9 cellular contexts compared by ENCODE assay signal in the genomic region with DNA sequence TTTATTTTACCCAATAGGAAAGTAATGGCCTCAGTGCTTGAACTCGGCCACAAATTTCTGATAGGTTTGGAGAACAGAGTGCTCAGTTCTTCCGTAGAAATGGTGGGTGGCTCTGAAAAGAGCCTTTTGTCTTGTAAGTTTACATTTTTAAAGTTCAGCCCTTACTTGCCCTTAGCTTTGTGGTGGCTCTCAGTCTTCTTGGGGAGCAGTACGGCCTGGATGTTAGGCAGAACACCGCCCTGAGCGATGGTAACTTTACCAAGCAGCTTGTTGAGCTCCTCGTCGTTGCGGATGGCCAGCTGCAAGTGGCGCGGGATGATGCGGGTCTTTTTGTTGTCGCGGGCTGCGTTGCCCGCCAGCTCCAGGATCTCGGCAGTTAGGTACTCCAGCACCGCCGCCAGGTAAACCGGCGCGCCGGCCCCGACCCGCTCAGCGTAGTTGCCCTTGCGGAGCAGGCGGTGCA. TPM values are rescaled to one million over a fixed set of nuclear protein-coding genes. Genes with fewer than 3 reads are reported as not detected.
A peak's percentile ranks its signal among the peaks of the same experiment; 100 is the strongest.
DNase-seq lines count a peak whose midpoint lies in the region; ATAC-seq and TF ChIP-seq lines count a peak whose summit lies in the region.
"Had no signal": no experiment of that assay in that cellular context is flagged by ENCODE, and none has a peak within 500 bp of the region (broad histone marks: within the 10 kb centered on the region; RNA-seq: fewer than 3 reads in every experiment).

No MANE protein-coding gene starts in this region.

- no peak for ATAC-seq in HG02852 (IDR thresholded peaks at IDR 0.05; ENCODE audit: unreplicated experiment)
- no peak for ATAC-seq in GM21360 (IDR thresholded peaks at IDR 0.05; ENCODE audit: unreplicated experiment)
- ATAC-seq in stimulated activated memory B cell treated with anti-CD40 and anti-IgM and Interleukin-4, amounts not matched to agents 10 μg/mL and 1 μg/mL and 100 μg/mL, for 72 hours: no peak

- no peaks in the 10 kb centered on the region for H3K36me3 Mint-ChIP-seq in stimulated activated memory B cell treated with anti-CD40 and anti-IgM and Interleukin-4, amounts not matched to agents 10 μg/mL and 1 μg/mL and 100 μg/mL, for 72 hours

- H3K27me3 Mint-ChIP-seq in stimulated activated memory B cell treated with anti-CD40 and anti-IgM and Interleukin-4, amounts not matched to agents 10 μg/mL and 1 μg/mL and 100 μg/mL, for 72 hours: no peaks in the 10 kb centered on the region
- H3K27me3 Mint-ChIP-seq: naive B cell had no signal

- no peak for TF ChIP-seq RAD21 in neural cell (conservative IDR thresholded peaks at IDR 0.05)

- H3K4me2 ChIP-seq in Karpas-422 (ENCODE audit: low read depth, low read length, poor library complexity, severe bottlenecking) (peak overlapping the region; percentile 79), neural cell (ENCODE audit: low read length) (peak overlapping the region; percentile 75)

- no peak for TF ChIP-seq EP300 in neural cell (conservative IDR thresholded peaks at IDR 0.05; ENCODE audit: poor library complexity, severe bottlenecking)

- no peak overlapping the region for H3K27ac Mint-ChIP-seq in stimulated activated memory B cell treated with anti-CD40 and anti-IgM and Interleukin-4, amounts not matched to agents 10 μg/mL and 1 μg/mL and 100 μg/mL, for 72 hours

- peaks cover 24% of the 10 kb centered on the region for H3F3A ChIP-seq in neural cell (ENCODE audit: insufficient read depth, low read length, poor library complexity, severe bottlenecking)

- H2AFZ ChIP-seq in Karpas-422 (ENCODE audit: low read length): no peak overlapping the region
- H2AFZ ChIP-seq in neural cell (ENCODE audit: low read depth, low read length): no peak overlapping the region

- no peak for TF ChIP-seq CTCF in C4-2B (conservative IDR thresholded peaks at IDR 0.05)
- TF ChIP-seq CTCF in neural cell (IDR thresholded peaks at IDR 0.05; ENCODE audit: poor library complexity, severe bottlenecking): no peak

- H3K27me3 ChIP-seq in Karpas-422 (ENCODE audit: low read length): no peaks in the 10 kb centered on the region
- H3K27me3 ChIP-seq in neural cell (ENCODE audit: insufficient read depth, low read depth, low read length): no peaks in the 10 kb centered on the region

- DNase-seq in Karpas-422: no peak
- DNase-seq in T-helper 1 cell: no peak

- H3K9me3 Mint-ChIP-seq in stimulated activated memory B cell treated with anti-CD40 and anti-IgM and Interleukin-4, amounts not matched to agents 10 μg/mL and 1 μg/mL and 100 μg/mL, for 72 hours: peaks cover 3% of the 10 kb centered on the region

- peaks cover 55% of the 10 kb centered on the region for H3K4me1 ChIP-seq in Karpas-422 (ENCODE audit: low read length)

- H3K27ac ChIP-seq in C4-2B (peak overlapping the region; percentile 99), Karpas-422 (ENCODE audit: low read length) (peak overlapping the region; percentile 76), cingulate gyrus (ENCODE audit: low read depth, low read length) (peak overlapping the region; percentile 8), neural cell (ENCODE audit: low read length) (peak overlapping the region; percentile 76)

- peaks cover 30% of the 10 kb centered on the region for H3K4me1 Mint-ChIP-seq in stimulated activated memory B cell treated with anti-CD40 and anti-IgM and Interleukin-4, amounts not matched to agents 10 μg/mL and 1 μg/mL and 100 μg/mL, for 72 hours

- no peak overlapping the region for H3K4me3 Mint-ChIP-seq in stimulated activated memory B cell treated with anti-CD40 and anti-IgM and Interleukin-4, amounts not matched to agents 10 μg/mL and 1 μg/mL and 100 μg/mL, for 72 hours

- H3K9me3 ChIP-seq in Karpas-422 (ENCODE audit: low read length): no peaks in the 10 kb centered on the region
- H3K9me3 ChIP-seq in neural cell (ENCODE audit: low read length): no peaks in the 10 kb centered on the region

- H3K9ac ChIP-seq in Karpas-422 (ENCODE audit: low read length) (peak overlapping the region; percentile 72), neural cell (ENCODE audit: low read length) (peak overlapping the region; percentile 75)

- H3K4me3 ChIP-seq in Karpas-422 (ENCODE audit: low read length) (peak overlapping the region; percentile 65), neural cell (ENCODE audit: low read length) (peak overlapping the region; percentile 81)

- H3K9me2 ChIP-seq in Karpas-422 (replicated peaks; ENCODE audit: insufficient read depth, low read length): no peaks in the 10 kb centered on the region
- no peaks in the 10 kb centered on the region for H3K9me2 ChIP-seq in neural cell (ENCODE audit: insufficient read depth, low read length)

- H3K36me3 ChIP-seq in Karpas-422 (ENCODE audit: insufficient read depth, low read length) (no peaks in the 10 kb centered on the region), neural cell (ENCODE audit: insufficient read depth, low read length) (no peaks in the 10 kb centered on the region)

- H3K79me2 ChIP-seq in Karpas-422 (ENCODE audit: low read length): no peaks in the 10 kb centered on the region
- no peaks in the 10 kb centered on the region for H3K79me2 ChIP-seq in neural cell (replicated peaks; ENCODE audit: insufficient read depth, low read length)

- H4K20me1 ChIP-seq in Karpas-422 (ENCODE audit: insufficient read depth, low read depth, low read length) (no peaks in the 10 kb centered on the region), neural cell (ENCODE audit: insufficient read depth) (peaks cover 3% of the 10 kb centered on the region)

TF ChIP-seq in neural cell, 6 proteins besides CTCF, POLR2A, EP300 and RAD21:
- TF ChIP-seq TAF1 (IDR thresholded peaks at IDR 0.05; ENCODE audit: low read depth): no peak
- TF ChIP-seq, protein P1, sequence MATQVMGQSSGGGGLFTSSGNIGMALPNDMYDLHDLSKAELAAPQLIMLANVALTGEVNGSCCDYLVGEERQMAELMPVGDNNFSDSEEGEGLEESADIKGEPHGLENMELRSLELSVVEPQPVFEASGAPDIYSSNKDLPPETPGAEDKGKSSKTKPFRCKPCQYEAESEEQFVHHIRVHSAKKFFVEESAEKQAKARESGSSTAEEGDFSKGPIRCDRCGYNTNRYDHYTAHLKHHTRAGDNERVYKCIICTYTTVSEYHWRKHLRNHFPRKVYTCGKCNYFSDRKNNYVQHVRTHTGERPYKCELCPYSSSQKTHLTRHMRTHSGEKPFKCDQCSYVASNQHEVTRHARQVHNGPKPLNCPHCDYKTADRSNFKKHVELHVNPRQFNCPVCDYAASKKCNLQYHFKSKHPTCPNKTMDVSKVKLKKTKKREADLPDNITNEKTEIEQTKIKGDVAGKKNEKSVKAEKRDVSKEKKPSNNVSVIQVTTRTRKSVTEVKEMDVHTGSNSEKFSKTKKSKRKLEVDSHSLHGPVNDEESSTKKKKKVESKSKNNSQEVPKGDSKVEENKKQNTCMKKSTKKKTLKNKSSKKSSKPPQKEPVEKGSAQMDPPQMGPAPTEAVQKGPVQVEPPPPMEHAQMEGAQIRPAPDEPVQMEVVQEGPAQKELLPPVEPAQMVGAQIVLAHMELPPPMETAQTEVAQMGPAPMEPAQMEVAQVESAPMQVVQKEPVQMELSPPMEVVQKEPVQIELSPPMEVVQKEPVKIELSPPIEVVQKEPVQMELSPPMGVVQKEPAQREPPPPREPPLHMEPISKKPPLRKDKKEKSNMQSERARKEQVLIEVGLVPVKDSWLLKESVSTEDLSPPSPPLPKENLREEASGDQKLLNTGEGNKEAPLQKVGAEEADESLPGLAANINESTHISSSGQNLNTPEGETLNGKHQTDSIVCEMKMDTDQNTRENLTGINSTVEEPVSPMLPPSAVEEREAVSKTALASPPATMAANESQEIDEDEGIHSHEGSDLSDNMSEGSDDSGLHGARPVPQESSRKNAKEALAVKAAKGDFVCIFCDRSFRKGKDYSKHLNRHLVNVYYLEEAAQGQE (IDR thresholded peaks at IDR 0.05; ENCODE audit: borderline replicate concordance): no peak
- no peak for TF ChIP-seq SMC3 (conservative IDR thresholded peaks at IDR 0.05; ENCODE audit: poor library complexity)
- TF ChIP-seq EZH2 (IDR thresholded peaks at IDR 0.05; ENCODE audit: borderline replicate concordance, insufficient read depth, low read length, poor library complexity, severe bottlenecking): no peak
- no peak for TF ChIP-seq MXI1 (conservative IDR thresholded peaks at IDR 0.05; ENCODE audit: poor library complexity, severe bottlenecking)

RNA-seq across cellular contexts. Expression of gene OR2B2, which starts 19.6 kb away (rescaled TPM):
- not detected in 2 replicates for total RNA-seq in Karpas-422 (2014; rRNA removed; shearing (Covaris generic); ENCODE audit: low replicate concordance)
- polyA plus RNA-seq in neural cell: not detected in 2 replicates
- polyA minus RNA-seq in neural cell: not detected in 2 replicates

Comparison
In these comparisons a context has a peak if more than half of its experiments do, and no peak if none do; other contexts are left out.
1. H3K27ac ChIP-seq: peak in every context shown above with its lines; median percentile 99 in C4-2B; 76 in Karpas-422; 76 in neural cell; 8 in cingulate gyrus.